ENCODE assay signal across 8 cellular contexts in the genomic region with DNA sequence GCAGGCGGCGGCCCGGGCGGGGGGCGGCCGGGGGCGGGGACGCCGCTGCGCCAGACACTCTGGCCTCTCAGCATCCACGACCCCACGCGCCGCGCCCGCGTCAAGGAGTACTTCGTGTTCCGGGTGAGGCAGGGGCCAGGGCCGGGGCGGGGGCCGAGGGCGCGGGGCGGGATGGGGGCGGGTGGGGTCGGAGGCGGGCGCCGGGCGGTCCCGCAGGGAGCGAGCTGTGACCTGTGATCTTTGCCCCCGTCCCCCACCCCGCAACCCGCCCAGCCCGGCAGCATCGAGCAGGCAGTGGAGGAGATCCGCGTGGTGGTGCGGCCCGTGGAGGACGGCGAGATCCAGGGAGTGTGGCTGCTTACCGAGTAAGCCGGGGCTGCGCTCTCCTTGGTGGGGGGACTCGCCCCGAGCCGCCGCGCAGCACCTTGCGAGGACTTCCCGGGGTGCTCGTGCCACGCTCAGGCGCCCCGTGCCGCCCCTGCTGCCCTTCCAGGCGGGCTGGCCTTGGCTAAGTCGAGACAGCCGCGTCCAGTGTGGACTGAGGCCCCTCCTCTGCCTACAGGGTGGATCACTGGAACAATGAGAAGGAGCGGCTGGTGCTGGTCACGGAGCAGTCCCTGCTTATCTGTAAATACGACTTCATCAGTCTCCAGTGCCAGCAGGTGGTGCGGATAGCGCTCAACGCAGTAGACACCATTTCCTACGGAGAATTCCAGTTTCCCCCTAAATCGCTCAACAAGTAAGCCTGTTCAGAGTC. TPM values are rescaled to one million over a fixed set of nuclear protein-coding genes. Genes with fewer than 3 reads are reported as not detected.
DNase-seq lines count a peak whose midpoint lies in the region; ATAC-seq, FAIRE-seq and TF ChIP-seq lines count a peak whose summit lies in the region.

No MANE protein-coding gene starts in this region.

- H3K9me2 ChIP-seq in HCT116 (ENCODE audit: insufficient read depth) = no peaks in the 10 kb centered on the region

- H3K4me3 ChIP-seq in HCT116 (replicated peaks in 1 of 2; ENCODE audit: low read depth in 1 of 2, low read length in 2 of 2) (peak overlapping the region; percentile 65 to 96), right atrium auricular region (peak overlapping the region; percentile 87 to 98)

- H3K27me3 Mint-ChIP-seq in activated naive CD8-positive, alpha-beta T cell = no peaks in the 10 kb centered on the region

- CTCF ChIA-PET in HCT116 (lab: Charles Lee) = no interaction called here

- H4K20me1 ChIP-seq in HCT116 (ENCODE audit: insufficient read depth) = no peaks in the 10 kb centered on the region

- peak overlapping the region; percentile 93 for H3K4me3 Mint-ChIP-seq in activated naive CD8-positive, alpha-beta T cell

- H3K27ac Mint-ChIP-seq in activated naive CD8-positive, alpha-beta T cell = peak overlapping the region; percentile 34

- intact Hi-C loops in HCT116 (cut with micrococcal nuclease) = no loop called here

- no peaks in the 10 kb centered on the region for H3K9me3 Mint-ChIP-seq in activated naive CD8-positive, alpha-beta T cell (ENCODE audit: low read depth)

- H3K27ac ChIP-seq in HCT116 (ENCODE audit: low read depth, low read length) = peak overlapping the region; percentile 39; the same call in 1 of the 2 replicates
- peak overlapping the region; percentile 67 to 71 for H3K27ac ChIP-seq in right atrium auricular region

- TF ChIP-seq POLR2A in HCT116 (IDR thresholded peaks at IDR 0.05; ENCODE audit: borderline replicate concordance, extremely low read depth, insufficient read depth, insufficient read length) (no peak), H54 (IDR thresholded peaks at IDR 0.05; ENCODE audit: low read depth, low read length) (no peak)

- peak overlapping the region; percentile 58 for H3K9ac ChIP-seq in HCT116 (ENCODE audit: low read length)

- BruUV-seq in HCT116 (replicated peaks; lab: Mats Ljungman, UMichigan) = no TSS peak

- H3K4me2 ChIP-seq in HCT116 (ENCODE audit: low read length) = peak overlapping the region; percentile 95

- peaks cover 39% of the 10 kb centered on the region for H3K4me1 Mint-ChIP-seq in activated naive CD8-positive, alpha-beta T cell (ENCODE audit: low read depth)

- TF ChIP-seq RAD21 in HCT116 (IDR thresholded peaks at IDR 0.05; ENCODE audit: low read depth) = no peak

- peak; percentile 28 for ATAC-seq in HCT116
- ATAC-seq in GM18498 (IDR thresholded peaks at IDR 0.05; ENCODE audit: unreplicated experiment) = no peak

- H3K36me3 ChIP-seq in HCT116 (ENCODE audit: control insufficient read depth in 1 of 2, insufficient read depth in 2 of 2, low read length in 2 of 2) (0 out of 4 replicates have a peak, but pooled peaks cover 0 to 2% of the 10 kb centered on the region in 2 experiments), right atrium auricular region (peaks cover 31% of the 10 kb centered on the region)

- no peak for TF ChIP-seq CTCF in HCT116 (IDR thresholded peaks at IDR 0.05 in 2 of 3, conservative IDR thresholded peaks at IDR 0.05 in 1 of 3; ENCODE audit: borderline replicate concordance in 1 of 3, insufficient read depth in 1 of 3, low read depth in 2 of 3, low read length in 2 of 3)
- no peak for TF ChIP-seq CTCF in right atrium auricular region (IDR thresholded peaks at IDR 0.05)

- H3K36me3 Mint-ChIP-seq in activated naive CD8-positive, alpha-beta T cell = no peaks in the 10 kb centered on the region

- peaks cover 6 to 27% of the 10 kb centered on the region in 2 experiments; a peak in 2 of 4 replicates for H3K4me1 ChIP-seq in HCT116 (ENCODE audit: control insufficient read depth in 1 of 2, insufficient read depth in 2 of 2, low read length in 2 of 2)
- H3K4me1 ChIP-seq in right atrium auricular region = peaks cover 0 to 24% of the 10 kb centered on the region in 2 donors

- peak; percentile 61 for DNase-seq in ELF-1 (ENCODE audit: low read depth, low spot score)
- DNase-seq in HCT116 (ENCODE audit: low read depth, low spot score) = no peak
- peak; percentile 19 for DNase-seq in NCI-H2196 treated with DMSO at 0.1 percent for 48 hours (lab: John Stamatoyannopoulos, UW; ENCODE audit: unreplicated experiment)
- no peak for DNase-seq in right atrium auricular region (ENCODE audit: low spot score)
- peak; percentile 39 for DNase-seq in renal cortical epithelial cell (ENCODE audit: low read depth)
- DNase-seq in H54 (ENCODE audit: insufficient read length, low spot score) = no peak

- H3K9me3 ChIP-seq in HCT116 (ENCODE audit: control insufficient read depth in 1 of 2, insufficient read depth in 1 of 2, low read depth in 1 of 2, low read length in 2 of 2) (no peaks in the 10 kb centered on the region), right atrium auricular region (no peaks in the 10 kb centered on the region)

- H2AFZ ChIP-seq in HCT116 (ENCODE audit: low read depth, low read length, poor library complexity, severe bottlenecking) = no peak overlapping the region

- H3K79me2 ChIP-seq in HCT116 (ENCODE audit: insufficient read depth, low read length) = no peaks in the 10 kb centered on the region

- H3K27me3 ChIP-seq in HCT116 (ENCODE audit: insufficient read depth, low read length) (no peaks in the 10 kb centered on the region), right atrium auricular region (no peaks in the 10 kb centered on the region)

- RAD21 ChIA-PET in HCT116 (lab: Charles Lee; ENCODE audit: low non-redundant PET in 1 of 2, low total read pairs in 2 of 2, uncharacterized antibody in 2 of 2, unreplicated experiment in 2 of 2) = interaction anchor here in 1 of 2 experiments (0.6 kb wide), 1 partner anchor 92 kb away, joined by 4 read pairs; no protein-coding TSS in a partner anchor

- POLR2A ChIA-PET in HCT116 (lab: Charles Lee) = no interaction called here

- FAIRE-seq in H54 (lab: Jason Lieb, UNC) = no peak

TF ChIP-seq in HCT116, 20 proteins besides CTCF, POLR2A, EP300 and RAD21:
- TF ChIP-seq FOSL1 (IDR thresholded peaks at IDR 0.05; ENCODE audit: low read depth) = no peak
- no peak for TF ChIP-seq SRF (IDR thresholded peaks at IDR 0.05; ENCODE audit: low read depth)
- no peak for TF ChIP-seq ZNF274 (IDR thresholded peaks at IDR 0.05; ENCODE audit: low read depth, low read length)
- no peak for TF ChIP-seq TCF7L2 (IDR thresholded peaks at IDR 0.05; ENCODE audit: borderline replicate concordance, extremely low read depth, insufficient read depth, insufficient read length)
- TF ChIP-seq EZH2 (IDR thresholded peaks at IDR 0.05) = no peak
- TF ChIP-seq, protein P1, sequence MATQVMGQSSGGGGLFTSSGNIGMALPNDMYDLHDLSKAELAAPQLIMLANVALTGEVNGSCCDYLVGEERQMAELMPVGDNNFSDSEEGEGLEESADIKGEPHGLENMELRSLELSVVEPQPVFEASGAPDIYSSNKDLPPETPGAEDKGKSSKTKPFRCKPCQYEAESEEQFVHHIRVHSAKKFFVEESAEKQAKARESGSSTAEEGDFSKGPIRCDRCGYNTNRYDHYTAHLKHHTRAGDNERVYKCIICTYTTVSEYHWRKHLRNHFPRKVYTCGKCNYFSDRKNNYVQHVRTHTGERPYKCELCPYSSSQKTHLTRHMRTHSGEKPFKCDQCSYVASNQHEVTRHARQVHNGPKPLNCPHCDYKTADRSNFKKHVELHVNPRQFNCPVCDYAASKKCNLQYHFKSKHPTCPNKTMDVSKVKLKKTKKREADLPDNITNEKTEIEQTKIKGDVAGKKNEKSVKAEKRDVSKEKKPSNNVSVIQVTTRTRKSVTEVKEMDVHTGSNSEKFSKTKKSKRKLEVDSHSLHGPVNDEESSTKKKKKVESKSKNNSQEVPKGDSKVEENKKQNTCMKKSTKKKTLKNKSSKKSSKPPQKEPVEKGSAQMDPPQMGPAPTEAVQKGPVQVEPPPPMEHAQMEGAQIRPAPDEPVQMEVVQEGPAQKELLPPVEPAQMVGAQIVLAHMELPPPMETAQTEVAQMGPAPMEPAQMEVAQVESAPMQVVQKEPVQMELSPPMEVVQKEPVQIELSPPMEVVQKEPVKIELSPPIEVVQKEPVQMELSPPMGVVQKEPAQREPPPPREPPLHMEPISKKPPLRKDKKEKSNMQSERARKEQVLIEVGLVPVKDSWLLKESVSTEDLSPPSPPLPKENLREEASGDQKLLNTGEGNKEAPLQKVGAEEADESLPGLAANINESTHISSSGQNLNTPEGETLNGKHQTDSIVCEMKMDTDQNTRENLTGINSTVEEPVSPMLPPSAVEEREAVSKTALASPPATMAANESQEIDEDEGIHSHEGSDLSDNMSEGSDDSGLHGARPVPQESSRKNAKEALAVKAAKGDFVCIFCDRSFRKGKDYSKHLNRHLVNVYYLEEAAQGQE (IDR thresholded peaks at IDR 0.05; ENCODE audit: low read depth) = no peak
- no peak for TF ChIP-seq SIN3A (IDR thresholded peaks at IDR 0.05; ENCODE audit: low read depth)

RNA-seq across cellular contexts. Expression of gene TPRG1L, which starts 0.5 kb away (rescaled TPM):
- total RNA-seq in HCT116 (2021; ENCODE audit: unreplicated experiment) (25.6 TPM), right atrium auricular region (10 to 100 TPM; 30.0 to 33.3 TPM), renal cortical epithelial cell (19.4 and 37.5 TPM in 2 replicates)
- polyA plus RNA-seq in HCT116 (2012) = 17.6 and 18.6 TPM in 2 replicates

RNA-seq across cellular contexts. Expression of gene MEGF6, which starts 14.0 kb away (rescaled TPM):
- total RNA-seq in HCT116 (2021; ENCODE audit: unreplicated experiment) = 47.6 TPM
- 34.0 and 43.9 TPM in 2 replicates for polyA plus RNA-seq in HCT116 (2012)
- total RNA-seq in right atrium auricular region = 10 to 100 TPM; 14.9 to 32.6 TPM
- total RNA-seq in renal cortical epithelial cell = 5.7 and 12.0 TPM in 2 replicates

RNA-seq across cellular contexts. Expression of gene WRAP73, which starts 24.6 kb away (rescaled TPM):
- total RNA-seq in HCT116 (2021; ENCODE audit: unreplicated experiment) (51.4 TPM), right atrium auricular region (10 to 100 TPM in 1 of 2 donors, 1 to 10 TPM in 1; 6.8 to 11.4 TPM), renal cortical epithelial cell (19.4 and 21.8 TPM in 2 replicates)
- 43.0 and 45.5 TPM in 2 replicates for polyA plus RNA-seq in HCT116 (2012)

RNA-seq across cellular contexts. Expression of gene TP73, which starts 27.0 kb away (rescaled TPM):
- 19.2 TPM for total RNA-seq in HCT116 (2021; ENCODE audit: unreplicated experiment)
- polyA plus RNA-seq in HCT116 (2012) = 9.9 and 10.1 TPM in 2 replicates
- under 1 TPM in 1 of 2 donors, not detected in 1; 0.16 TPM for total RNA-seq in right atrium auricular region
- under 0.01 TPM in 2 replicates for total RNA-seq in renal cortical epithelial cell

Comparison
In these comparisons a context has a peak if more than half of its experiments do, and no peak if none do; other contexts are left out.
1. DNase-seq: peak in ELF-1 (single experiment), NCI-H2196 treated with DMSO at 0.1 percent for 48 hours (single experiment) and renal cortical epithelial cell (single experiment); none in HCT116 (single experiment), right atrium auricular region (single experiment) and H54 (single experiment).